16 cellular contexts compared by ENCODE assay signal in genomic region chr5:12658871-12659446, GRCh38.
DNase-seq lines count a peak whose midpoint lies in the region; ATAC-seq and TF ChIP-seq lines count a peak whose summit lies in the region.
"Had no signal": no experiment of that assay in that cellular context is flagged by ENCODE, and none has a peak within 500 bp of the region (broad histone marks: within the 10 kb centered on the region; RNA-seq: fewer than 3 reads in every experiment).

No MANE protein-coding gene starts in this region.

- H3K4me2 ChIP-seq in KMS-11, result peak overlapping the region; percentile 44

- peaks cover 71% of the 10 kb centered on the region for H3K4me1 Mint-ChIP-seq in WTC11
- H3K4me1 Mint-ChIP-seq: CD4-positive, CD25-positive, alpha-beta regulatory T cell had no signal

- H3K36me3 ChIP-seq in KMS-11 (ENCODE audit: insufficient read depth), result no peaks in the 10 kb centered on the region

- ATAC-seq in WTC11 (no peak), omental fat pad (ENCODE audit: low FRiP score) (no peak), GM19328 (IDR thresholded peaks at IDR 0.05; ENCODE audit: unreplicated experiment) (no peak)
- ATAC-seq: CD8-positive, alpha-beta T cell had no signal

- H3K4me3 ChIP-seq in KMS-11 (IDR thresholded peaks at IDR 0.05; ENCODE audit: insufficient read depth, low read depth, low read length), result no peak overlapping the region

- H3K4me1 ChIP-seq in KMS-11 (ENCODE audit: low read depth, poor library complexity, severe bottlenecking), result peaks cover 31% of the 10 kb centered on the region
- H3K4me1 ChIP-seq: Caco-2 had no signal

- no peaks in the 10 kb centered on the region for H3K79me2 ChIP-seq in KMS-11 (ENCODE audit: insufficient read depth, low read depth)

- H2AFZ ChIP-seq in KMS-11 (ENCODE audit: low read depth), result peak overlapping the region; percentile 23; the same call in 1 of the 2 replicates

- no peak overlapping the region for H3K4me3 Mint-ChIP-seq in WTC11
- H3K4me3 Mint-ChIP-seq: CD4-positive, CD25-positive, alpha-beta regulatory T cell; CD8-positive, alpha-beta T cell had no signal

- POLR2A ChIA-PET in WTC11 (lab: Charles Lee), result no interaction called here

- H3K9ac ChIP-seq in KMS-11, result no peak overlapping the region

- peak overlapping the region; percentile 39; the same call in 1 of the 2 replicates for H3K27ac ChIP-seq in KMS-11
- H3K27ac ChIP-seq: C4-2B had no signal

- no peaks in the 10 kb centered on the region for H3K27me3 ChIP-seq in KMS-11 (ENCODE audit: insufficient read depth, low read depth)

- TF ChIP-seq CTCF in KMS-11 (conservative IDR thresholded peaks at IDR 0.05; ENCODE audit: low read depth, low read length), result no peak
- TF ChIP-seq CTCF in WTC11 (IDR thresholded peaks at IDR 0.05), result no peak
- TF ChIP-seq CTCF in omental fat pad (IDR thresholded peaks at IDR 0.05), result no peak

- H3K9me3 Mint-ChIP-seq in WTC11, result peaks cover 30% of the 10 kb centered on the region

- DNase-seq in DMS53 treated with DMSO at 0.1 percent for 48 hours (lab: John Stamatoyannopoulos, UW; ENCODE audit: unreplicated experiment) (peak; percentile 16), WTC11 (ENCODE audit: low spot score) (no peak), omental fat pad (ENCODE audit: low spot score) (no peak), NCI-H82 (lab: John Stamatoyannopoulos, UW) (no peak)
- DNase-seq: Caco-2; CD4-positive, CD25-positive, alpha-beta regulatory T cell; CD8-positive, alpha-beta T cell; DMS153; DMS79 treated with DMSO at 0.1 percent for 48 hours; GF-D8; GOT3; H7; HCEC 1CT had no signal

- peaks cover 84% of the 10 kb centered on the region for H3K36me3 Mint-ChIP-seq in WTC11
- H3K36me3 Mint-ChIP-seq: CD4-positive, CD25-positive, alpha-beta regulatory T cell; CD8-positive, alpha-beta T cell had no signal

- no peak overlapping the region for H3K27ac Mint-ChIP-seq in WTC11
- H3K27ac Mint-ChIP-seq: CD4-positive, CD25-positive, alpha-beta regulatory T cell; CD8-positive, alpha-beta T cell had no signal

- CTCF ChIA-PET in WTC11 (lab: Charles Lee), result no interaction called here

- H4K20me1 ChIP-seq in KMS-11 (ENCODE audit: insufficient read depth), result no peaks in the 10 kb centered on the region

- H3K27me3 Mint-ChIP-seq in WTC11 (ENCODE audit: low read depth), result no peaks in the 10 kb centered on the region
- H3K27me3 Mint-ChIP-seq: CD4-positive, CD25-positive, alpha-beta regulatory T cell had no signal

TF ChIP-seq in WTC11, 78 proteins besides CTCF, POLR2A, EP300 and RAD21:
- TF ChIP-seq AFF4 (CRISPR knock-in tag; IDR thresholded peaks at IDR 0.05; ENCODE audit: borderline replicate concordance) (no peak), ZNF532 (CRISPR knock-in tag; IDR thresholded peaks at IDR 0.05; ENCODE audit: borderline replicate concordance) (0 out of 2 replicates have a peak, but pooled peaks have one; percentile 22), ZMAT4 (CRISPR knock-in tag; IDR thresholded peaks at IDR 0.05) (peak; percentile 30), SP1 (CRISPR knock-in tag; conservative IDR thresholded peaks at IDR 0.05) (no peak), NR3C1 (CRISPR knock-in tag; conservative IDR thresholded peaks at IDR 0.05; ENCODE audit: low read depth) (no peak), PRRX2 (CRISPR knock-in tag; IDR thresholded peaks at IDR 0.05) (peak; percentile 71; the same call in 1 of the 2 replicates), ZNF263 (CRISPR knock-in tag; IDR thresholded peaks at IDR 0.05; ENCODE audit: low read depth) (no peak), ZNF671 (CRISPR knock-in tag; IDR thresholded peaks at IDR 0.05) (peak; percentile 23), NFATC4 (CRISPR knock-in tag; IDR thresholded peaks at IDR 0.05) (0 out of 2 replicates have a peak, but pooled peaks have one; percentile 54), ZNF416 (CRISPR knock-in tag; IDR thresholded peaks at IDR 0.05) (peak; percentile 36; the same call in 1 of the 2 replicates), EMX1 (CRISPR knock-in tag; IDR thresholded peaks at IDR 0.05) (peak; percentile 81; the same call in 1 of the 2 replicates), ERG (CRISPR knock-in tag; IDR thresholded peaks at IDR 0.05) (peak; percentile 79; the same call in 1 of the 2 replicates)
TF ChIP-seq in WTC11: peak in this region for 8.
